Comparison of ENCODE assay signal across 8 cellular contexts in genomic region chr12:62006076-62006732, GRCh38.
DNase-seq lines count a peak whose midpoint lies in the region; ATAC-seq, FAIRE-seq and TF ChIP-seq lines count a peak whose summit lies in the region.

No MANE protein-coding gene starts in this region.

- FAIRE-seq in endothelial cell of umbilical vein (lab: Jason Lieb, UNC), result peak; percentile 75

- CTCF ChIA-PET in CD4-positive, alpha-beta T cell (lab: Charles Lee), result no interaction called here
- CTCF ChIA-PET in Panc1 (lab: Charles Lee), result no interaction called here
- CTCF ChIA-PET in endothelial cell of umbilical vein (lab: Charles Lee), result interaction anchor here (1.1 kb wide), 2 partner anchors 187 to 1504 kb away, joined by 3 to 4 read pairs; no protein-coding TSS in a partner anchor

- H3K9me3 ChIP-seq in CD4-positive, alpha-beta T cell (ENCODE audit: control insufficient read depth, low read length), result no peaks in the 10 kb centered on the region
- H3K9me3 ChIP-seq in Panc1 (ENCODE audit: control insufficient read depth, insufficient read depth, low read depth, low read length) (no peaks in the 10 kb centered on the region), endothelial cell of umbilical vein (replicated peaks; ENCODE audit: control insufficient read depth, insufficient read depth, low read length) (no peaks in the 10 kb centered on the region), neutrophil (no peaks in the 10 kb centered on the region)

- in situ Hi-C loops in GM13976 (cut with MboI; ENCODE audit: low sequenced_read_pairs, unreplicated experiment), result no loop called here
- in situ Hi-C loops in Panc1 (cut with HindIII; ENCODE audit: low pct_unique_long_range_greater_than_20kb, low sequenced_read_pairs), result no loop called here

- peak; percentile 75 for TF ChIP-seq CTCF in CD4-positive, alpha-beta T cell (IDR thresholded peaks at IDR 0.05)
- TF ChIP-seq CTCF in GM13976 (IDR thresholded peaks at IDR 0.05; ENCODE audit: borderline replicate concordance, control extremely low read depth, extremely low read depth, insufficient read depth, missing control alignments) (peak; percentile 57), Panc1 (IDR thresholded peaks at IDR 0.05) (peak; percentile 75; the same call in 1 of the 2 replicates), endothelial cell of umbilical vein (IDR thresholded peaks at IDR 0.05; ENCODE audit: extremely low read depth in 1 of 2, insufficient read depth in 1 of 2, low read depth in 1 of 2, low read length in 2 of 2) (peak; percentile 48 to 61), neutrophil (IDR thresholded peaks at IDR 0.05) (peak; percentile 59)

- dilution Hi-C loops in endothelial cell of umbilical vein (cut with MboI; ENCODE audit: extremely low pct_ligation_motif_present, low sequenced_read_pairs), result no loop called here

- no peak overlapping the region for H3K4me2 ChIP-seq in endothelial cell of umbilical vein (ENCODE audit: insufficient read depth, low read length)

- no peaks in the 10 kb centered on the region for H3K79me2 ChIP-seq in endothelial cell of umbilical vein (ENCODE audit: control insufficient read depth, insufficient read depth, low read length)

- H3K4me1 ChIP-seq in Panc1 (ENCODE audit: control insufficient read depth, insufficient read depth, low read length) (no peaks in the 10 kb centered on the region), endothelial cell of umbilical vein (ENCODE audit: control insufficient read depth, extremely low read depth, insufficient read depth, low read length) (no peaks in the 10 kb centered on the region), neutrophil (ENCODE audit: control insufficient read depth in 1 of 2, insufficient read depth in 1 of 2, low read depth in 1 of 2, low read length in 1 of 2) (no peaks in the 10 kb centered on the region)

- H3K36me3 ChIP-seq in Panc1 (ENCODE audit: control insufficient read depth, insufficient read depth, low read length) (no peaks in the 10 kb centered on the region), endothelial cell of umbilical vein (ENCODE audit: control insufficient read depth in 2 of 2, extremely low read depth in 1 of 2, insufficient read depth in 2 of 2, low read length in 2 of 2) (no peaks in the 10 kb centered on the region), neutrophil (no peaks in the 10 kb centered on the region)

- no peak overlapping the region for H3K27ac ChIP-seq in CD4-positive, alpha-beta T cell (ENCODE audit: low read depth, low read length)
- H3K27ac ChIP-seq in Panc1 (ENCODE audit: low read length) (no peak overlapping the region), endothelial cell of umbilical vein (ENCODE audit: insufficient read depth, low read depth, low read length) (no peak overlapping the region), neutrophil (no peak overlapping the region)

- no peak for TF ChIP-seq POLR2A in endothelial cell of umbilical vein (IDR thresholded peaks at IDR 0.05; ENCODE audit: low read depth, low read length)

- no peaks in the 10 kb centered on the region for H3K4me1 Mint-ChIP-seq in CD4-positive, alpha-beta T cell (ENCODE audit: low read depth)
- H3K4me1 Mint-ChIP-seq in effector memory CD8-positive, alpha-beta T cell (ENCODE audit: low read depth in 2 of 2), result no peaks in the 10 kb centered on the region

- no peak overlapping the region for H2AFZ ChIP-seq in endothelial cell of umbilical vein (ENCODE audit: low read depth, low read length)

- no peaks in the 10 kb centered on the region for H3K36me3 Mint-ChIP-seq in CD4-positive, alpha-beta T cell (ENCODE audit: low read depth)
- H3K36me3 Mint-ChIP-seq in effector memory CD8-positive, alpha-beta T cell (ENCODE audit: insufficient read depth), result no peaks in the 10 kb centered on the region

- no peaks in the 10 kb centered on the region for H3K27me3 ChIP-seq in CD4-positive, alpha-beta T cell (ENCODE audit: control insufficient read depth, insufficient read depth, low read length)
- H3K27me3 ChIP-seq in Panc1 (ENCODE audit: control insufficient read depth, insufficient read depth, low read length), result no peaks in the 10 kb centered on the region
- H3K27me3 ChIP-seq in endothelial cell of umbilical vein (ENCODE audit: control insufficient read depth in 2 of 2, insufficient read depth in 2 of 2, low read length in 2 of 2), result no peaks in the 10 kb centered on the region
- H3K27me3 ChIP-seq in neutrophil, result no peaks in the 10 kb centered on the region

- no peak overlapping the region for H3K27ac Mint-ChIP-seq in CD4-positive, alpha-beta T cell
- H3K27ac Mint-ChIP-seq in effector memory CD8-positive, alpha-beta T cell, result no peak overlapping the region

- H3K9me1 ChIP-seq in endothelial cell of umbilical vein (replicated peaks; ENCODE audit: control insufficient read depth, extremely low read depth, insufficient read depth, low read length), result no peaks in the 10 kb centered on the region

- BruUV-seq in Panc1 (replicated peaks; lab: Mats Ljungman, UMichigan) (no TSS peak), endothelial cell of umbilical vein (replicated peaks; lab: Mats Ljungman, UMichigan) (no TSS peak)

- intact Hi-C loops in CD4-positive, alpha-beta T cell (cut with DNase I, micrococcal nuclease), result loop anchor here in 1 of 2 experiments (5.0 kb wide), 1 partner anchor 186 kb away; a partner anchor contains a TSS
- intact Hi-C loops in Panc1 (cut with micrococcal nuclease; ENCODE audit: unreplicated experiment) (no loop called here), endothelial cell of umbilical vein (cut with micrococcal nuclease) (loop anchor here (1.0 kb wide), 1 partner anchor 186 kb away; a partner anchor contains a TSS)

- H3K27me3 Mint-ChIP-seq in CD4-positive, alpha-beta T cell, result peaks cover 3% of the 10 kb centered on the region
- no peaks in the 10 kb centered on the region for H3K27me3 Mint-ChIP-seq in effector memory CD8-positive, alpha-beta T cell

- DNase-seq in CD4-positive, alpha-beta T cell, result peak in 1 of 10 experiments; percentile 8
- DNase-seq in GM13976 (ENCODE audit: low spot score) (peak; percentile 43), Panc1 (ENCODE audit: low read depth, low spot score) (peak; percentile 17), endothelial cell of umbilical vein (ENCODE audit: low read depth, low spot score) (peak; percentile 42)
- DNase-seq in effector memory CD8-positive, alpha-beta T cell, result no peak

- POLR2A ChIA-PET in CD4-positive, alpha-beta T cell (lab: Charles Lee), result no interaction called here
- POLR2A ChIA-PET in Panc1 (lab: Charles Lee), result no interaction called here
- POLR2A ChIA-PET in endothelial cell of umbilical vein (lab: Charles Lee), result no interaction called here

- ATAC-seq in CD4-positive, alpha-beta T cell (ENCODE audit: poor library complexity), result no peak
- peak; percentile 88 for ATAC-seq in HG03159 (IDR thresholded peaks at IDR 0.05; ENCODE audit: unreplicated experiment)
- ATAC-seq in Panc1, result no peak
- no peak for ATAC-seq in effector memory CD8-positive, alpha-beta T cell (replicated peaks)
- no peak for ATAC-seq in HG03097 (IDR thresholded peaks at IDR 0.05; ENCODE audit: low FRiP score, unreplicated experiment)

- H3K9ac ChIP-seq in endothelial cell of umbilical vein (replicated peaks; ENCODE audit: extremely low read depth, insufficient read depth, low read length), result no peak overlapping the region

- no peaks in the 10 kb centered on the region for H3K9me3 Mint-ChIP-seq in CD4-positive, alpha-beta T cell
- H3K9me3 Mint-ChIP-seq in effector memory CD8-positive, alpha-beta T cell, result peaks cover 0 to 2% of the 10 kb centered on the region in 2 donors

- H3K4me3 ChIP-seq in Panc1 (ENCODE audit: low read depth in 2 of 2, low read length in 2 of 2) (no peak overlapping the region), endothelial cell of umbilical vein (replicated peaks in 1 of 3; ENCODE audit: insufficient read depth in 1 of 3, low read depth in 1 of 3, low read length in 3 of 3) (no peak overlapping the region), neutrophil (ENCODE audit: low read depth in 1 of 2, low read length in 1 of 2) (no peak overlapping the region)

- no peaks in the 10 kb centered on the region for H4K20me1 ChIP-seq in endothelial cell of umbilical vein (replicated peaks; ENCODE audit: control insufficient read depth, extremely low read depth, insufficient read depth, low read length)

- no peak overlapping the region for H3K4me3 Mint-ChIP-seq in CD4-positive, alpha-beta T cell
- H3K4me3 Mint-ChIP-seq in effector memory CD8-positive, alpha-beta T cell, result no peak overlapping the region

TF ChIP-seq in endothelial cell of umbilical vein, 7 proteins besides CTCF, POLR2A, EP300 and RAD21:
- TF ChIP-seq FOS (IDR thresholded peaks at IDR 0.05; ENCODE audit: borderline replicate concordance, insufficient read depth, low read length) (no peak), POLR2AphosphoS5 (IDR thresholded peaks at IDR 0.05; ENCODE audit: insufficient read depth, low read depth, low read length) (no peak)

Comparison
In these comparisons a context has a peak if more than half of its experiments do, and no peak if none do; other contexts are left out.
1. DNase-seq: peak in GM13976 (single experiment), Panc1 (single experiment) and endothelial cell of umbilical vein (single experiment); none in effector memory CD8-positive, alpha-beta T cell (0 of 3).
2. Peak in every context shown above with its lines, with median percentiles within 50 percentile points of each other: CTCF ChIP-seq.